17 cellular contexts compared by ENCODE assay signal in the genomic region with DNA sequence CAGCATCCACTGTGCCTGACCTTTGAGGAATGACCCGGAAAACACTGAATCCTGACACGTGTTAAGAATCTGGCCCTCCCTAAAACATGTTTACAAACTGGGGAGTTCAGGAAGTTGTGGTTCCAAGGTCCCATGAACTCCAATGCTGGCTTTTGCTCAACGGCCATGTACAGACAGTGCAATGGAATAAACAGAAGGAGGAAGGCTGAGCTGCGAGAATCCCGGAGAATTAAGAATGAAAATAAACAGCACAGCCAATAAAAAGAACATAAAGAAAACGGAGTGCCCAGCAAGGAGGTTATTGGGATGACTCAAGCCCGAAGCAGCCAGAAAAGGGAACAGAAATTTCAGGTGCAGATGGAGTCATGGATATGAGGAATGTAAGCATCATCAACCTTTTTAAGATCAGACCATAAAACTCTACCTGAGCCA. TPM values are rescaled to one million over a fixed set of nuclear protein-coding genes. Genes with fewer than 3 reads are reported as not detected.
DNase-seq lines count a peak whose midpoint lies in the region; ATAC-seq and TF ChIP-seq lines count a peak whose summit lies in the region.
"Had no signal": no experiment of that assay in that cellular context is flagged by ENCODE, and none has a peak within 500 bp of the region (broad histone marks: within the 10 kb centered on the region; RNA-seq: fewer than 3 reads in every experiment).

No MANE protein-coding gene starts in this region.

- CTCF ChIA-PET in CD8-positive, alpha-beta T cell (lab: Charles Lee) = interaction anchor here (0.8 to 21.1 kb wide), 5 partner anchors 8 to 44 kb away, joined by 3 to 284 read pairs (median 4); no protein-coding TSS in a partner anchor
- CTCF ChIA-PET in HEK293 (lab: Yijun Ruan, JAX) = interaction anchor here (0.6 kb wide), 1 partner anchor 20 kb away, joined by 3 read pairs; no protein-coding TSS in a partner anchor

- no peak for TF ChIP-seq CTCF in CD8-positive, alpha-beta T cell (IDR thresholded peaks at IDR 0.05)
- TF ChIP-seq CTCF in HEK293 (tag by site-specific recombination; IDR thresholded peaks at IDR 0.05) (no peak), mucosa of descending colon (IDR thresholded peaks at IDR 0.05) (no peak), GM13977 (IDR thresholded peaks at IDR 0.05; ENCODE audit: extremely low read depth, insufficient read depth, missing control alignments) (no peak), osteoblast (IDR thresholded peaks at IDR 0.05; ENCODE audit: extremely low read depth, low read depth, low read length) (no peak), GM13976 (IDR thresholded peaks at IDR 0.05; ENCODE audit: borderline replicate concordance, control extremely low read depth, extremely low read depth, insufficient read depth, missing control alignments) (no peak)

- ATAC-seq in CD8-positive, alpha-beta T cell = no peak
- peak; percentile 25 for ATAC-seq in mucosa of descending colon
- ATAC-seq: left ventricle myocardium superior, right cardiac atrium had no signal

- H3K4me3 Mint-ChIP-seq in CD8-positive, alpha-beta T cell = peak overlapping the region; percentile 85
- peak overlapping the region; percentile 86 for H3K4me3 Mint-ChIP-seq in activated naive CD8-positive, alpha-beta T cell treated with anti-CD3 and anti-CD28 coated beads for 36 hours
- H3K4me3 Mint-ChIP-seq: CD14-positive monocyte, neural crest cell had no signal

- H3K27ac Mint-ChIP-seq in CD8-positive, alpha-beta T cell = peak overlapping the region; percentile 99
- H3K27ac Mint-ChIP-seq in activated naive CD8-positive, alpha-beta T cell treated with anti-CD3 and anti-CD28 coated beads for 36 hours = peak overlapping the region; percentile 91
- H3K27ac Mint-ChIP-seq: CD14-positive monocyte had no signal

- H3K27me3 Mint-ChIP-seq in CD8-positive, alpha-beta T cell (ENCODE audit: low read depth) = no peaks in the 10 kb centered on the region
- no peaks in the 10 kb centered on the region for H3K27me3 Mint-ChIP-seq in activated naive CD8-positive, alpha-beta T cell treated with anti-CD3 and anti-CD28 coated beads for 36 hours

- H3K9me3 ChIP-seq in CD8-positive, alpha-beta T cell (ENCODE audit: low read length) = no peaks in the 10 kb centered on the region
- H3K9me3 ChIP-seq in HEK293 (ENCODE audit: control insufficient read depth, insufficient read depth, low read depth, low read length) = no peaks in the 10 kb centered on the region
- no peaks in the 10 kb centered on the region for H3K9me3 ChIP-seq in mucosa of descending colon
- H3K9me3 ChIP-seq in osteoblast (ENCODE audit: low read depth, low read length) = no peaks in the 10 kb centered on the region
- H3K9me3 ChIP-seq: SK-N-SH had no signal

- peaks cover 62% of the 10 kb centered on the region for H3K36me3 Mint-ChIP-seq in CD8-positive, alpha-beta T cell
- H3K36me3 Mint-ChIP-seq in activated naive CD8-positive, alpha-beta T cell treated with anti-CD3 and anti-CD28 coated beads for 36 hours = peaks cover 38% of the 10 kb centered on the region

- no peaks in the 10 kb centered on the region for H3K9me3 Mint-ChIP-seq in CD8-positive, alpha-beta T cell
- no peaks in the 10 kb centered on the region for H3K9me3 Mint-ChIP-seq in activated naive CD8-positive, alpha-beta T cell treated with anti-CD3 and anti-CD28 coated beads for 36 hours
- H3K9me3 Mint-ChIP-seq: neural crest cell had no signal

- in situ Hi-C loops in GM13977 (cut with MboI; ENCODE audit: low pct_unique_long_range_greater_than_20kb, low sequenced_read_pairs, unreplicated experiment) (no loop called here), GM13976 (cut with MboI; ENCODE audit: low sequenced_read_pairs, unreplicated experiment) (no loop called here)

- no peaks in the 10 kb centered on the region for H3K79me2 ChIP-seq in osteoblast (ENCODE audit: insufficient read depth, low read length)

- H3K4me1 ChIP-seq in CD8-positive, alpha-beta T cell (ENCODE audit: insufficient read depth, low read length) = peaks cover 98% of the 10 kb centered on the region
- peaks cover 46% of the 10 kb centered on the region for H3K4me1 ChIP-seq in HEK293 (ENCODE audit: control insufficient read depth, insufficient read depth, low read length)
- H3K4me1 ChIP-seq in mucosa of descending colon (ENCODE audit: low read depth) = peaks cover 3% of the 10 kb centered on the region
- H3K4me1 ChIP-seq in osteoblast (ENCODE audit: insufficient read depth, low read length) = no peaks in the 10 kb centered on the region

- no peak for DNase-seq in CD8-positive, alpha-beta T cell
- DNase-seq in activated naive CD8-positive, alpha-beta T cell treated with anti-CD3 and anti-CD28 coated beads for 36 hours = no peak
- DNase-seq in mucosa of descending colon = no peak
- DNase-seq in GM13977 (ENCODE audit: low spot score) = no peak
- no peak for DNase-seq in osteoblast (ENCODE audit: insufficient read length, low spot score, missing footprints)
- no peak for DNase-seq in GM13976 (ENCODE audit: low spot score)
- DNase-seq: activated gamma-delta T cell treated with Interleukin-2 at 50 U/mL for 16 hours; hippocampal formation; IMR-90; left ventricle myocardium superior; NCI-H1092; right cardiac atrium; SK-N-SH; stimulated activated CD4-positive, alpha-beta T cell treated with anti-CD3 and anti-CD28 coated beads, Interleukin-4, amount 100 ng/mL, for 24 hours had no signal

- peak overlapping the region; percentile 38 for H3K4me3 ChIP-seq in CD8-positive, alpha-beta T cell (ENCODE audit: low read depth, low read length)
- no peak overlapping the region for H3K4me3 ChIP-seq in HEK293 (ENCODE audit: low read depth, low read length)
- H3K4me3 ChIP-seq in mucosa of descending colon = no peak overlapping the region
- no peak overlapping the region for H3K4me3 ChIP-seq in osteoblast (ENCODE audit: insufficient read depth, low read length)

- H3K4me2 ChIP-seq in osteoblast (ENCODE audit: insufficient read depth, low read length) = no peak overlapping the region
- H3K4me2 ChIP-seq: SK-N-SH had no signal

- no peak overlapping the region for H2AFZ ChIP-seq in osteoblast (ENCODE audit: low read length)

- peaks cover 26% of the 10 kb centered on the region for H3K36me3 ChIP-seq in CD8-positive, alpha-beta T cell (ENCODE audit: insufficient read depth, low read length)
- H3K36me3 ChIP-seq in HEK293 (ENCODE audit: control insufficient read depth in 2 of 2, insufficient read depth in 1 of 2, low read length in 2 of 2) (no peaks in the 10 kb centered on the region), mucosa of descending colon (ENCODE audit: low read depth) (no peaks in the 10 kb centered on the region), osteoblast (ENCODE audit: insufficient read depth, low read length) (no peaks in the 10 kb centered on the region)

- H3K27me3 ChIP-seq in CD8-positive, alpha-beta T cell (ENCODE audit: insufficient read depth, low read length) = no peaks in the 10 kb centered on the region
- H3K27me3 ChIP-seq in osteoblast (ENCODE audit: insufficient read depth, low read length) = no peaks in the 10 kb centered on the region

- POLR2A ChIA-PET in CD8-positive, alpha-beta T cell (lab: Charles Lee) = interaction anchor here (0.7 to 63.2 kb wide), 3 partner anchors 7 to 1678 kb away, joined by 3 to 2179 read pairs (median 2179); partner anchors contain the start of gene BCL11B
- POLR2A ChIA-PET in HEK293 (lab: Yijun Ruan, JAX) = no interaction called here

- peak overlapping the region; percentile 79 for H3K27ac ChIP-seq in CD8-positive, alpha-beta T cell (ENCODE audit: low read depth, low read length)
- peak overlapping the region; percentile 30; the same call in 1 of the 2 replicates for H3K27ac ChIP-seq in HEK293 (ENCODE audit: extremely low read depth, low read depth, low read length)
- no peak overlapping the region for H3K27ac ChIP-seq in osteoblast (ENCODE audit: low read depth, low read length)

- H4K20me1 ChIP-seq in osteoblast (ENCODE audit: insufficient read depth, low read length) = no peaks in the 10 kb centered on the region

- intact Hi-C loops in CD8-positive, alpha-beta T cell (cut with DNase I, micrococcal nuclease) = loop anchor here in 1 of 2 experiments (2.0 kb wide), 2 partner anchors 13 to 27 kb away; no protein-coding TSS in a partner anchor
- intact Hi-C loops in mucosa of descending colon (cut with DNase I, micrococcal nuclease) = no loop called here

- H3K4me1 Mint-ChIP-seq in CD8-positive, alpha-beta T cell (ENCODE audit: low read depth) = peaks cover 99% of the 10 kb centered on the region
- H3K4me1 Mint-ChIP-seq in activated naive CD8-positive, alpha-beta T cell treated with anti-CD3 and anti-CD28 coated beads for 36 hours = peaks cover 96% of the 10 kb centered on the region

TF ChIP-seq in HEK293, 187 proteins besides CTCF, POLR2A, EP300 and RAD21 (continues in another document):
- TF ChIP-seq ZNF664 (tag by site-specific recombination; IDR thresholded peaks at IDR 0.05) (no peak), ZNF423 (tag by site-specific recombination; IDR thresholded peaks at IDR 0.05) (no peak), ZXDB (tag by site-specific recombination; IDR thresholded peaks at IDR 0.05) (peak; percentile 52), OVOL3 (tag by site-specific recombination; IDR thresholded peaks at IDR 0.05) (no peak; the same call in 1 of the 2 replicates)
- TF ChIP-seq, protein P1, sequence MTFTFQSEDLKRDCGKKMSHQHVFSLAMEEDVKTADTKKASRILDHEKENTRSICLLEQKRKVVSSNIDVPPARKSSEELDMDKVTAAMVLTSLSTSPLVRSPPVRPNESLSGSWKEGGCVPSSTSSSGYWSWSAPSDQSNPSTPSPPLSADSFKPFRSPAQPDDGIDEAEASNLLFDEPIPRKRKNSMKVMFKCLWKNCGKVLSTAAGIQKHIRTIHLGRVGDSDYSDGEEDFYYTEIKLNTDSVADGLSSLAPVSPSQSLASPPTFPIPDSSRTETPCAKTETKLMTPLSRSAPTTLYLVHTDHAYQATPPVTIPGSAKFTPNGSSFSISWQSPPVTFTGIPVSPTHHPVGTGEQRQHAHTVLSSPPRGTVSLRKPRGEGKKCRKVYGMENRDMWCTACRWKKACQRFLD (tag by site-specific recombination; IDR thresholded peaks at IDR 0.05) = no peak

RNA-seq across cellular contexts. Expression of gene BCL11B, which starts 32.3 kb away (rescaled TPM):
- total RNA-seq in CD8-positive, alpha-beta T cell = 100 to 1,000 TPM; 273 to 284 TPM
- total RNA-seq in activated naive CD8-positive, alpha-beta T cell treated with anti-CD3 and anti-CD28 coated beads for 36 hours = 10 to 100 TPM; 38.9 to 40.3 TPM
- total RNA-seq in mucosa of descending colon (1 to 10 TPM; 2.5 to 5.6 (median 4.9) TPM), osteoblast (0.36 and 0.88 TPM in 2 replicates)

Comparison
In these comparisons a context has a peak if more than half of its experiments do, and no peak if none do; other contexts are left out.
1. RNA of gene BCL11B, which starts 32.3 kb away (total RNA-seq): 273 to 284 TPM in CD8-positive, alpha-beta T cell; 38.9 to 40.3 TPM in activated naive CD8-positive, alpha-beta T cell treated with anti-CD3 and anti-CD28 coated beads for 36 hours, 2.5 to 5.6 TPM in mucosa of descending colon and 0.36 to 0.88 TPM in osteoblast; every median in the first group is over 4 times any median in the second.